Comparison of ENCODE assay signal across 1 cellular context in genomic region chr14:20631821-20632389, GRCh38.
TF ChIP-seq lines count a peak whose summit lies in the region.

No MANE protein-coding gene starts in this region.

TF ChIP-seq in HepG2, 621 proteins besides CTCF, POLR2A, EP300 and RAD21 (continued from another document and continues in another):
- TF ChIP-seq MIER2 (CRISPR knock-in tag; IDR thresholded peaks at IDR 0.05) = peak; percentile 93
- 0 out of 2 replicates have a peak, but pooled peaks have one; percentile 29 for TF ChIP-seq ZNF768 (CRISPR knock-in tag; IDR thresholded peaks at IDR 0.05)
- TF ChIP-seq JUND (CRISPR knock-in tag; IDR thresholded peaks at IDR 0.05) = 0 out of 2 replicates have a peak, but pooled peaks have one; percentile 20
- no peak for TF ChIP-seq ZNF326 (CRISPR knock-in tag; IDR thresholded peaks at IDR 0.05; ENCODE audit: borderline replicate concordance)
- TF ChIP-seq MAFF (IDR thresholded peaks at IDR 0.05; ENCODE audit: low read depth, low read length) = no peak
- TF ChIP-seq ZNF317 (CRISPR knock-in tag; IDR thresholded peaks at IDR 0.05) = peak; percentile 29; the same call in 1 of the 2 replicates
- TF ChIP-seq HES4 (CRISPR knock-in tag; IDR thresholded peaks at IDR 0.05; ENCODE audit: borderline replicate concordance) = peak; percentile 27; the same call in 1 of the 2 replicates
- TF ChIP-seq MXI1 (IDR thresholded peaks at IDR 0.05; ENCODE audit: borderline replicate concordance, low read depth, low read length) = 0 out of 3 replicates have a peak, but pooled peaks have one; percentile 46
- 0 out of 2 replicates have a peak, but pooled peaks have one; percentile 15 for TF ChIP-seq ZNF710 (CRISPR knock-in tag; IDR thresholded peaks at IDR 0.05; ENCODE audit: borderline replicate concordance)
- TF ChIP-seq, protein P1, sequence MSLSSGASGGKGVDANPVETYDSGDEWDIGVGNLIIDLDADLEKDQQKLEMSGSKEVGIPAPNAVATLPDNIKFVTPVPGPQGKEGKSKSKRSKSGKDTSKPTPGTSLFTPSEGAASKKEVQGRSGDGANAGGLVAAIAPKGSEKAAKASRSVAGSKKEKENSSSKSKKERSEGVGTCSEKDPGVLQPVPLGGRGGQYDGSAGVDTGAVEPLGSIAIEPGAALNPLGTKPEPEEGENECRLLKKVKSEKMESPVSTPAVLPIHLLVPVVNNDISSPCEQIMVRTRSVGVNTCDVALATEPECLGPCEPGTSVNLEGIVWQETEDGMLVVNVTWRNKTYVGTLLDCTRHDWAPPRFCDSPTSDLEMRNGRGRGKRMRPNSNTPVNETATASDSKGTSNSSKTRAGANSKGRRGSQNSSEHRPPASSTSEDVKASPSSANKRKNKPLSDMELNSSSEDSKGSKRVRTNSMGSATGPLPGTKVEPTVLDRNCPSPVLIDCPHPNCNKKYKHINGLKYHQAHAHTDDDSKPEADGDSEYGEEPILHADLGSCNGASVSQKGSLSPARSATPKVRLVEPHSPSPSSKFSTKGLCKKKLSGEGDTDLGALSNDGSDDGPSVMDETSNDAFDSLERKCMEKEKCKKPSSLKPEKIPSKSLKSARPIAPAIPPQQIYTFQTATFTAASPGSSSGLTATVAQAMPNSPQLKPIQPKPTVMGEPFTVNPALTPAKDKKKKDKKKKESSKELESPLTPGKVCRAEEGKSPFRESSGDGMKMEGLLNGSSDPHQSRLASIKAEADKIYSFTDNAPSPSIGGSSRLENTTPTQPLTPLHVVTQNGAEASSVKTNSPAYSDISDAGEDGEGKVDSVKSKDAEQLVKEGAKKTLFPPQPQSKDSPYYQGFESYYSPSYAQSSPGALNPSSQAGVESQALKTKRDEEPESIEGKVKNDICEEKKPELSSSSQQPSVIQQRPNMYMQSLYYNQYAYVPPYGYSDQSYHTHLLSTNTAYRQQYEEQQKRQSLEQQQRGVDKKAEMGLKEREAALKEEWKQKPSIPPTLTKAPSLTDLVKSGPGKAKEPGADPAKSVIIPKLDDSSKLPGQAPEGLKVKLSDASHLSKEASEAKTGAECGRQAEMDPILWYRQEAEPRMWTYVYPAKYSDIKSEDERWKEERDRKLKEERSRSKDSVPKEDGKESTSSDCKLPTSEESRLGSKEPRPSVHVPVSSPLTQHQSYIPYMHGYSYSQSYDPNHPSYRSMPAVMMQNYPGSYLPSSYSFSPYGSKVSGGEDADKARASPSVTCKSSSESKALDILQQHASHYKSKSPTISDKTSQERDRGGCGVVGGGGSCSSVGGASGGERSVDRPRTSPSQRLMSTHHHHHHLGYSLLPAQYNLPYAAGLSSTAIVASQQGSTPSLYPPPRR (CRISPR knock-in tag; IDR thresholded peaks at IDR 0.05; ENCODE audit: borderline replicate concordance) = no peak
- TF ChIP-seq ZMYM3 (CRISPR knock-in tag; IDR thresholded peaks at IDR 0.05) = peak; percentile 31; the same call in 1 of the 2 replicates
- no peak for TF ChIP-seq TAF1 (CRISPR knock-in tag; IDR thresholded peaks at IDR 0.05)
- peak; percentile 61 for TF ChIP-seq ZNF687 (CRISPR knock-in tag; IDR thresholded peaks at IDR 0.05)
- peak; percentile 49; the same call in 1 of the 2 replicates for TF ChIP-seq MEIS2 (CRISPR knock-in tag; IDR thresholded peaks at IDR 0.05)
- TF ChIP-seq HNF1B (CRISPR knock-in tag; IDR thresholded peaks at IDR 0.05) = peak; percentile 65; the same call in 1 of the 2 replicates
- peak; percentile 58; the same call in 1 of the 2 replicates for TF ChIP-seq KLF12 (CRISPR knock-in tag; IDR thresholded peaks at IDR 0.05; ENCODE audit: borderline replicate concordance)
- 0 out of 2 replicates have a peak, but pooled peaks have one; percentile 16 for TF ChIP-seq KDM4B (CRISPR knock-in tag; IDR thresholded peaks at IDR 0.05)
- peak in 1 of 2 experiments; percentile 74; a peak in 2 of 4 replicates for TF ChIP-seq HMGXB4 (CRISPR knock-in tag; IDR thresholded peaks at IDR 0.05; ENCODE audit: borderline replicate concordance in 1 of 2, low read depth in 1 of 2)
- 0 out of 2 replicates have a peak, but pooled peaks have one; percentile 41 for TF ChIP-seq FLYWCH1 (CRISPR knock-in tag; IDR thresholded peaks at IDR 0.05)
- TF ChIP-seq ZFP36L2 (CRISPR knock-in tag; IDR thresholded peaks at IDR 0.05) = no peak
- TF ChIP-seq ATF4 (CRISPR knock-in tag; IDR thresholded peaks at IDR 0.05) = no peak
- TF ChIP-seq, protein P2, sequence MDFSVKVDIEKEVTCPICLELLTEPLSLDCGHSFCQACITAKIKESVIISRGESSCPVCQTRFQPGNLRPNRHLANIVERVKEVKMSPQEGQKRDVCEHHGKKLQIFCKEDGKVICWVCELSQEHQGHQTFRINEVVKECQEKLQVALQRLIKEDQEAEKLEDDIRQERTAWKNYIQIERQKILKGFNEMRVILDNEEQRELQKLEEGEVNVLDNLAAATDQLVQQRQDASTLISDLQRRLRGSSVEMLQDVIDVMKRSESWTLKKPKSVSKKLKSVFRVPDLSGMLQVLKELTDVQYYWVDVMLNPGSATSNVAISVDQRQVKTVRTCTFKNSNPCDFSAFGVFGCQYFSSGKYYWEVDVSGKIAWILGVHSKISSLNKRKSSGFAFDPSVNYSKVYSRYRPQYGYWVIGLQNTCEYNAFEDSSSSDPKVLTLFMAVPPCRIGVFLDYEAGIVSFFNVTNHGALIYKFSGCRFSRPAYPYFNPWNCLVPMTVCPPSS (IDR thresholded peaks at IDR 0.05) = no peak
- TF ChIP-seq ZNF431 (CRISPR knock-in tag; IDR thresholded peaks at IDR 0.05; ENCODE audit: borderline replicate concordance, low read depth) = 0 out of 2 replicates have a peak, but pooled peaks have one; percentile 65
- TF ChIP-seq, protein P3, sequence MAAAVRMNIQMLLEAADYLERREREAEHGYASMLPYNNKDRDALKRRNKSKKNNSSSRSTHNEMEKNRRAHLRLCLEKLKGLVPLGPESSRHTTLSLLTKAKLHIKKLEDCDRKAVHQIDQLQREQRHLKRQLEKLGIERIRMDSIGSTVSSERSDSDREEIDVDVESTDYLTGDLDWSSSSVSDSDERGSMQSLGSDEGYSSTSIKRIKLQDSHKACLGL (CRISPR knock-in tag; IDR thresholded peaks at IDR 0.05) = 0 out of 2 replicates have a peak, but pooled peaks have one; percentile 32
- 0 out of 2 replicates have a peak, but pooled peaks have one; percentile 45 for TF ChIP-seq PHF20 (CRISPR knock-in tag; IDR thresholded peaks at IDR 0.05)
- TF ChIP-seq ZNF781 (CRISPR knock-in tag; IDR thresholded peaks at IDR 0.05; ENCODE audit: borderline replicate concordance, not compliant biosample characterization) = no peak
- TF ChIP-seq ZNF225 (CRISPR knock-in tag; IDR thresholded peaks at IDR 0.05) = peak; percentile 65; the same call in 1 of the 2 replicates
- TF ChIP-seq ZNF775 (CRISPR knock-in tag; IDR thresholded peaks at IDR 0.05; ENCODE audit: borderline replicate concordance) = no peak
- TF ChIP-seq, protein P4, sequence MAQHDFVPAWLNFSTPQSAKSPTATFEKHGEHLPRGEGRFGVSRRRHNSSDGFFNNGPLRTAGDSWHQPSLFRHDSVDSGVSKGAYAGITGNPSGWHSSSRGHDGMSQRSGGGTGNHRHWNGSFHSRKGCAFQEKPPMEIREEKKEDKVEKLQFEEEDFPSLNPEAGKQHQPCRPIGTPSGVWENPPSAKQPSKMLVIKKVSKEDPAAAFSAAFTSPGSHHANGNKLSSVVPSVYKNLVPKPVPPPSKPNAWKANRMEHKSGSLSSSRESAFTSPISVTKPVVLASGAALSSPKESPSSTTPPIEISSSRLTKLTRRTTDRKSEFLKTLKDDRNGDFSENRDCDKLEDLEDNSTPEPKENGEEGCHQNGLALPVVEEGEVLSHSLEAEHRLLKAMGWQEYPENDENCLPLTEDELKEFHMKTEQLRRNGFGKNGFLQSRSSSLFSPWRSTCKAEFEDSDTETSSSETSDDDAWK (CRISPR knock-in tag; IDR thresholded peaks at IDR 0.05) = no peak
- no peak for TF ChIP-seq ZNF207 (IDR thresholded peaks at IDR 0.05; ENCODE audit: borderline replicate concordance)
- TF ChIP-seq REL (CRISPR knock-in tag; conservative IDR thresholded peaks at IDR 0.05) = no peak
- 0 out of 2 replicates have a peak, but pooled peaks have one; percentile 11 for TF ChIP-seq CEBPG (CRISPR knock-in tag; IDR thresholded peaks at IDR 0.05)
- no peak for TF ChIP-seq HNRNPK (IDR thresholded peaks at IDR 0.05; ENCODE audit: low read depth, low read length, poor library complexity, severe bottlenecking)
- TF ChIP-seq, protein P5, sequence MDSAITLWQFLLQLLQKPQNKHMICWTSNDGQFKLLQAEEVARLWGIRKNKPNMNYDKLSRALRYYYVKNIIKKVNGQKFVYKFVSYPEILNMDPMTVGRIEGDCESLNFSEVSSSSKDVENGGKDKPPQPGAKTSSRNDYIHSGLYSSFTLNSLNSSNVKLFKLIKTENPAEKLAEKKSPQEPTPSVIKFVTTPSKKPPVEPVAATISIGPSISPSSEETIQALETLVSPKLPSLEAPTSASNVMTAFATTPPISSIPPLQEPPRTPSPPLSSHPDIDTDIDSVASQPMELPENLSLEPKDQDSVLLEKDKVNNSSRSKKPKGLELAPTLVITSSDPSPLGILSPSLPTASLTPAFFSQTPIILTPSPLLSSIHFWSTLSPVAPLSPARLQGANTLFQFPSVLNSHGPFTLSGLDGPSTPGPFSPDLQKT (CRISPR knock-in tag; IDR thresholded peaks at IDR 0.05; ENCODE audit: borderline replicate concordance) = no peak
- TF ChIP-seq SRY (CRISPR knock-in tag; IDR thresholded peaks at IDR 0.05) = 0 out of 2 replicates have a peak, but pooled peaks have one; percentile 62
